5 cellular contexts compared by ENCODE assay signal in the genomic region with DNA sequence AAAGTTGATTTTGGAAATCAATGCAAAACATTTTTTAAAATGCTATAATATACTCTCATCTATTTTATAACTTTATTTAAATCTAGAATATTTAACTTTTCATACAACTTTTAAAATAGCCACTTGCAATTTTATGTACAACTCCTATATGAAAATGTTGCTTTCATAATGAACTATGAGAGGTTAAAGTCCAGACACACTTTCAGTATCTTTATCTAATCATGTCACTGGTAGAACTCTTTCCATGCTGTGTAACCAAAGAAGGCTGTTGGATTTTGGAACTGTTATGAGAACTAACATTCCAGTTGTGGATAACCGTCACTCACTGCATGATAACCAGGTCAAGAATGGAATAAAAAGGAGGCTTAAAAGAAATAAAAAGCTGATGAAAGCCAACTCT.
ATAC-seq lines count a peak whose summit lies in the region.

No MANE protein-coding gene starts in this region.

- ATAC-seq in GM19043 (IDR thresholded peaks at IDR 0.05; ENCODE audit: low read depth, unreplicated experiment) (peak; percentile 7), HG02588 (IDR thresholded peaks at IDR 0.05; ENCODE audit: unreplicated experiment) (peak; percentile 47), HG02678 (IDR thresholded peaks at IDR 0.05; ENCODE audit: unreplicated experiment) (peak; percentile 57), HG03066 (IDR thresholded peaks at IDR 0.05; ENCODE audit: low read depth, unreplicated experiment) (peak; percentile 53), HG03439 (IDR thresholded peaks at IDR 0.05; ENCODE audit: unreplicated experiment) (peak; percentile 58)

Comparison
In these comparisons a context has a peak if more than half of its experiments do, and no peak if none do; other contexts are left out.
1. Peak in every context shown above with its lines: ATAC-seq.
2. ATAC-seq: peak in every context shown above with its lines; median percentile 58 in HG03439; 57 in HG02678; 53 in HG03066; 47 in HG02588; 7 in GM19043.